In genomic region chr20:18287546-18287914, GRCh38 we compare ENCODE assay signal across 8 cellular contexts. TPM values are rescaled to one million over a fixed set of nuclear protein-coding genes. Genes with fewer than 3 reads are reported as not detected.
DNase-seq lines count a peak whose midpoint lies in the region; ATAC-seq and TF ChIP-seq lines count a peak whose summit lies in the region.

No MANE protein-coding gene starts in this region.

- peak overlapping the region; percentile 88 for H3K9ac ChIP-seq in SK-N-SH

- H3K27ac ChIP-seq in SK-N-SH (ENCODE audit: low read depth in 2 of 2, low read length in 1 of 2) (peak overlapping the region; percentile 84 to 98), gastroesophageal sphincter (peak overlapping the region; percentile 77 to 99 (median 92))

- CTCF ChIA-PET in SK-N-SH (lab: Yijun Ruan, JAX), result interaction anchor here (2.1 kb wide), 1 partner anchor 12 kb away, joined by 9 read pairs; no protein-coding TSS in a partner anchor

- H3F3A ChIP-seq in SK-N-SH (replicated peaks; ENCODE audit: insufficient read depth), result no peaks in the 10 kb centered on the region

- peak overlapping the region; percentile 95 for H2AFZ ChIP-seq in SK-N-SH (ENCODE audit: low read depth)

- H3K4me1 ChIP-seq in SK-N-SH (ENCODE audit: control insufficient read depth in 1 of 2, insufficient read depth in 2 of 2, low read depth in 1 of 2, low read length in 1 of 2) (peaks cover 6 to 14% of the 10 kb centered on the region in 2 experiments; a peak in 3 of 4 replicates), gastroesophageal sphincter (peaks cover 0 to 14% (median 12%) of the 10 kb centered on the region in 3 donors)

- peak overlapping the region; percentile 98 for H3K4me2 ChIP-seq in SK-N-SH

- no peaks in the 10 kb centered on the region for H4K20me1 ChIP-seq in SK-N-SH (ENCODE audit: insufficient read depth)

- POLR2A ChIA-PET in SK-N-SH (lab: Yijun Ruan, JAX), result interaction anchor here (0.8 to 1.5 kb wide), 5 partner anchors 26 to 220 kb away, joined by 3 to 13 read pairs (median 4); partner anchors contain the start of genes DZANK1, POLR3F and SEC23B

- WGBS in SK-N-SH (ENCODE audit: low lambda C conversion rate), result 6% methylated on average over 8 of the region's 11 CpGs
- WGBS in gastroesophageal sphincter (ENCODE audit: low coverage in 1 of 2), 2 donors, result 0 to 10% methylated on average over 2 to 4 of the region's 11 CpGs

- no peaks in the 10 kb centered on the region for H3K9me2 ChIP-seq in SK-N-SH

- no peak for TF ChIP-seq RAD21 in SK-N-SH (IDR thresholded peaks at IDR 0.05; ENCODE audit: low read length)

- TF ChIP-seq CTCF in SK-N-SH (IDR thresholded peaks at IDR 0.05) (no peak), gastroesophageal sphincter (IDR thresholded peaks at IDR 0.05) (no peak)

- ATAC-seq in GM21515 (IDR thresholded peaks at IDR 0.05; ENCODE audit: unreplicated experiment), result peak; percentile 2
- no peak for ATAC-seq in gastroesophageal sphincter
- no peak for ATAC-seq in HG03520 (IDR thresholded peaks at IDR 0.05; ENCODE audit: unreplicated experiment)
- no peak for ATAC-seq in HG02623 (IDR thresholded peaks at IDR 0.05; ENCODE audit: unreplicated experiment)
- no peak for ATAC-seq in HG03521 (IDR thresholded peaks at IDR 0.05; ENCODE audit: unreplicated experiment)

- H3K79me2 ChIP-seq in SK-N-SH (ENCODE audit: insufficient read depth), result peaks cover 41% of the 10 kb centered on the region

- H3K36me3 ChIP-seq in SK-N-SH (replicated peaks in 1 of 2; ENCODE audit: control insufficient read depth in 1 of 2, insufficient read depth in 2 of 2, low read length in 1 of 2), result peaks cover 4 to 7% of the 10 kb centered on the region in 2 experiments
- H3K36me3 ChIP-seq in gastroesophageal sphincter, result peaks cover 0 to 11% of the 10 kb centered on the region in 2 donors

- TF ChIP-seq EP300 in SK-N-SH (IDR thresholded peaks at IDR 0.05; ENCODE audit: borderline replicate concordance in 1 of 2, low read depth in 1 of 2, low read length in 1 of 2) (no peak), gastroesophageal sphincter (IDR thresholded peaks at IDR 0.05) (no peak)

- H3K9me3 ChIP-seq in SK-N-SH (peaks cover 4% of the 10 kb centered on the region; the same call in 1 of the 2 replicates), gastroesophageal sphincter (peaks cover 0 to 21% (median 0%) of the 10 kb centered on the region in 3 donors)

- H3K4me3 ChIP-seq in SK-N-SH (ENCODE audit: low read depth in 2 of 2, low read length in 1 of 2) (peak overlapping the region; percentile 95 to 99), gastroesophageal sphincter (peak overlapping the region; percentile 71), skeletal muscle cell (ENCODE audit: low read depth, low read length) (peak overlapping the region; percentile 91)

- H3K27me3 ChIP-seq in SK-N-SH (ENCODE audit: insufficient read depth) (no peaks in the 10 kb centered on the region), gastroesophageal sphincter (peaks cover 3% of the 10 kb centered on the region)

- peak; percentile 34 for DNase-seq in SK-N-SH
- DNase-seq in skeletal muscle cell (ENCODE audit: low read depth), result no peak
- DNase-seq in NCI-H1694 treated with DMSO at 0.1 percent for 48 hours (lab: John Stamatoyannopoulos, UW), result no peak

- TF ChIP-seq POLR2A in gastroesophageal sphincter (IDR thresholded peaks at IDR 0.05), result no peak

TF ChIP-seq in SK-N-SH, 30 proteins besides CTCF, POLR2A, EP300 and RAD21:
- no peak for TF ChIP-seq YY1 (IDR thresholded peaks at IDR 0.05; ENCODE audit: low read depth)
- TF ChIP-seq SMC3 (IDR thresholded peaks at IDR 0.05; ENCODE audit: low read depth, low read length), result no peak
- no peak for TF ChIP-seq FOSL2 (IDR thresholded peaks at IDR 0.05; ENCODE audit: borderline replicate concordance, low read depth)
- no peak for TF ChIP-seq JUND (IDR thresholded peaks at IDR 0.05)
- no peak for TF ChIP-seq GATA2 (CRISPR knock-in tag; IDR thresholded peaks at IDR 0.05)
- no peak for TF ChIP-seq ZBTB33 (IDR thresholded peaks at IDR 0.05; ENCODE audit: borderline replicate concordance, low read depth)
- TF ChIP-seq ELF1 (IDR thresholded peaks at IDR 0.05), result no peak
- no peak for TF ChIP-seq FOXM1 (IDR thresholded peaks at IDR 0.05; ENCODE audit: low read depth)
- no peak for TF ChIP-seq GABPA (IDR thresholded peaks at IDR 0.05; ENCODE audit: low read depth)
- TF ChIP-seq TEAD4 (IDR thresholded peaks at IDR 0.05; ENCODE audit: borderline replicate concordance, insufficient read depth), result no peak
- TF ChIP-seq, protein P1, sequence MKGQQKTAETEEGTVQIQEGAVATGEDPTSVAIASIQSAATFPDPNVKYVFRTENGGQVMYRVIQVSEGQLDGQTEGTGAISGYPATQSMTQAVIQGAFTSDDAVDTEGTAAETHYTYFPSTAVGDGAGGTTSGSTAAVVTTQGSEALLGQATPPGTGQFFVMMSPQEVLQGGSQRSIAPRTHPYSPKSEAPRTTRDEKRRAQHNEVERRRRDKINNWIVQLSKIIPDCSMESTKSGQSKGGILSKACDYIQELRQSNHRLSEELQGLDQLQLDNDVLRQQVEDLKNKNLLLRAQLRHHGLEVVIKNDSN (IDR thresholded peaks at IDR 0.05; ENCODE audit: borderline replicate concordance, low read depth), result no peak
- no peak for TF ChIP-seq USF2 (IDR thresholded peaks at IDR 0.05; ENCODE audit: borderline replicate concordance, low read depth, low read length)
- TF ChIP-seq SIN3A (IDR thresholded peaks at IDR 0.05; ENCODE audit: borderline replicate concordance, low read depth, low read length), result no peak
- no peak for TF ChIP-seq RFX5 (IDR thresholded peaks at IDR 0.05; ENCODE audit: low read length)
- no peak for TF ChIP-seq MEF2A (IDR thresholded peaks at IDR 0.05; ENCODE audit: borderline replicate concordance, low read depth)
- TF ChIP-seq PBX3 (IDR thresholded peaks at IDR 0.05), result no peak
- TF ChIP-seq CHD2 (IDR thresholded peaks at IDR 0.05; ENCODE audit: low read length, partially characterized antibody), result no peak
- TF ChIP-seq REST (IDR thresholded peaks at IDR 0.05; ENCODE audit: low read depth, low read length), result no peak
- TF ChIP-seq POLR2AphosphoS5 (IDR thresholded peaks at IDR 0.05; ENCODE audit: low read depth, low read length), result no peak
TF ChIP-seq in SK-N-SH: peak in this region for 0.

RNA-seq across cellular contexts. Expression of gene ZNF133, which starts 0.8 kb away (rescaled TPM):
- polyA plus RNA-seq in SK-N-SH (2012; rRNA removed), result 15.5 and 20.6 TPM in 2 replicates
- polyA plus RNA-seq in SK-N-SH (2012; cell fraction: cytosol; rRNA removed), result 7.8 and 12.1 TPM in 2 replicates
- polyA plus RNA-seq in SK-N-SH (2012; cell fraction: nucleus; rRNA removed), result 77.1 and 79.8 TPM in 2 replicates
- total RNA-seq in gastroesophageal sphincter, result 10 to 100 TPM in 3 of 4 donors, 1 to 10 TPM in 1; 7.8 to 19.7 (median 16.8) TPM
